Comparison of ENCODE assay signal across 15 cellular contexts in genomic region chr13:63025741-63026140, GRCh38.
DNase-seq lines count a peak whose midpoint lies in the region.
"Had no signal": no experiment of that assay in that cellular context is flagged by ENCODE, and none has a peak within 500 bp of the region (broad histone marks: within the 10 kb centered on the region; RNA-seq: fewer than 3 reads in every experiment).

No MANE protein-coding gene starts in this region.

- H3K4me1 ChIP-seq in neuron (ENCODE audit: insufficient read depth, low read length), result no peaks in the 10 kb centered on the region
- H3K4me1 ChIP-seq: BLaER1 treated with 17β-estradiol and CSF1 and Interleukin-3, amounts not matched to agents 10 nM and 100 nM had no signal

- no peaks in the 10 kb centered on the region for H3K36me3 ChIP-seq in neuron (ENCODE audit: insufficient read depth, low read length)
- H3K36me3 ChIP-seq: BLaER1 treated with 17β-estradiol and CSF1 and Interleukin-3, amounts not matched to agents 10 nM and 100 nM had no signal

- no peaks in the 10 kb centered on the region for H3K27me3 ChIP-seq in neuron (ENCODE audit: insufficient read depth, low read length)
- H3K27me3 ChIP-seq: BLaER1 treated with 17β-estradiol and CSF1 and Interleukin-3, amounts not matched to agents 10 nM and 100 nM had no signal

- in situ Hi-C loops in SK-MEL-5 (cut with HindIII; ENCODE audit: low pct_unique_long_range_greater_than_20kb, low sequenced_read_pairs), result no loop called here

- H3K9me3 ChIP-seq in neuron (ENCODE audit: low read length), result no peaks in the 10 kb centered on the region
- H3K9me3 ChIP-seq: BLaER1 treated with 17β-estradiol and CSF1 and Interleukin-3, amounts not matched to agents 10 nM and 100 nM had no signal

- DNase-seq in SK-MEL-5 (ENCODE audit: low read depth, low spot score) (peak; percentile 93), medulla oblongata (ENCODE audit: extremely low spot score) (peak; percentile 59), SKM-1 treated with dmso at 0.1 percent for 144 hours (lab: John Stamatoyannopoulos, UW; ENCODE audit: unreplicated experiment) (no peak), kidney glomerular epithelial cell (lab: John Stamatoyannopoulos, UW) (no peak)
- DNase-seq in stimulated activated CD4-positive, alpha-beta T cell treated with anti-CD3 and anti-CD28 coated beads, Interleukin-1b, Interleukin-23, amount 100 ng/mL, for 48 hours, result no peak
- DNase-seq: CD8-positive, alpha-beta T cell; COR-L47; DMS 273 treated with DMSO at 0.1 percent for 48 hours; DMS53; DND-41; EL; H9 had no signal

- peak overlapping the region; percentile 16 for H2AFZ ChIP-seq in neuron (ENCODE audit: low read depth, low read length)

- H3K4me3 ChIP-seq in neuron (ENCODE audit: low read length), result no peak overlapping the region
- H3K4me3 ChIP-seq: BLaER1 treated with 17β-estradiol and CSF1 and Interleukin-3, amounts not matched to agents 10 nM and 100 nM; GM12878 had no signal

Comparison
In these comparisons a context has a peak if more than half of its experiments do, and no peak if none do; other contexts are left out.
1. DNase-seq: peak in SK-MEL-5 (single experiment) and medulla oblongata (single experiment); none in stimulated activated CD4-positive, alpha-beta T cell treated with anti-CD3 and anti-CD28 coated beads, Interleukin-1b, Interleukin-23, amount 100 ng/mL, for 48 hours (single experiment), SKM-1 treated with dmso at 0.1 percent for 144 hours (single experiment) and kidney glomerular epithelial cell (single experiment).